Comparison of ENCODE assay signal across 8 cellular contexts in genomic region chr6:152985300-152985699, GRCh38. TPM values are rescaled to one million over a fixed set of nuclear protein-coding genes. Genes with fewer than 3 reads are reported as not detected.
DNase-seq lines count a peak whose midpoint lies in the region; ATAC-seq, FAIRE-seq and TF ChIP-seq lines count a peak whose summit lies in the region.
"Not testable (repeated sequence)": the region's sequence is repeated elsewhere in the genome, so short reads cannot be mapped to it uniquely, and the experiment has no call there.

No MANE protein-coding gene starts in this region.

- TF ChIP-seq POLR2A in A549 (IDR thresholded peaks at IDR 0.05; ENCODE audit: low read length); H1 (IDR thresholded peaks at IDR 0.05; ENCODE audit: control extremely low read depth in 1 of 2, low read depth in 2 of 2, low read length in 2 of 2): not testable (repeated sequence)

- not testable (repeated sequence) for H4K8ac ChIP-seq in H1 (ENCODE audit: extremely low read depth, insufficient read depth, low read length)

- H3K4me3 Mint-ChIP-seq in T-cell (peak overlapping the region in 2 of 3 donors; percentile 11 to 93), progenitor cell of endocrine pancreas (ENCODE audit: low read depth) (peak overlapping the region; percentile 21)
- peak overlapping the region; percentile 88 for H3K4me3 Mint-ChIP-seq in activated T-helper 17 cell treated with anti-CD3 and anti-CD28 coated beads, Interleukin-2, amount 50 U/mL, for 72 hours

- not testable (repeated sequence) for H2BK5ac ChIP-seq in H1 (ENCODE audit: low read depth, low read length)

- POLR2A ChIA-PET in A549 (lab: Yijun Ruan, JAX): not testable (repeated sequence)
- POLR2A ChIA-PET in T-cell (lab: Charles Lee) (interaction anchor here (0.7 to 0.8 kb wide), 2 partner anchors 18 to 36 kb away, joined by 3 read pairs; no protein-coding TSS in a partner anchor), H1 (lab: Charles Lee; ENCODE audit: partially characterized antibody) (interaction anchor here (1.7 to 5.5 kb wide), 3 partner anchors 8 to 15 kb away, joined by 5 to 103 read pairs (median 6); partner anchors contain the start of gene MTRF1L)

- WGBS in A549 (ENCODE audit: missing lambda C conversion rate): 88% methylated on average over 11 of the region's 11 CpGs
- WGBS in H1 (ENCODE audit: extremely low coverage in 1 of 2, insufficient coverage in 1 of 2, insufficient read length in 1 of 2, insufficient replicate concordance in 2 of 2, low coverage in 1 of 2, low lambda C conversion rate in 2 of 2, missing lambda C conversion rate in 1 of 2), 2 experiments: 90% methylated on average over 11 of the region's 11 CpGs; no CpG with 5 or more reads in 1 of the 2 experiments

- not testable (repeated sequence) for H2BK15ac ChIP-seq in H1 (ENCODE audit: low read length)

- FAIRE-seq in A549 (lab: Jason Lieb, UNC); H1 (lab: Jason Lieb, UNC); keratinocyte (lab: Jason Lieb, UNC): not testable (repeated sequence)

- not testable (repeated sequence) for H3K14ac ChIP-seq in H1 (ENCODE audit: insufficient read length)

- not testable (repeated sequence) for H3K4ac ChIP-seq in H1 (replicated peaks; ENCODE audit: insufficient read length, low read depth, low read length)

- TF ChIP-seq RAD21 in A549 (conservative IDR thresholded peaks at IDR 0.05 in 1 of 2, IDR thresholded peaks at IDR 0.05 in 1 of 2); H1 (IDR thresholded peaks at IDR 0.05 in 1 of 2, conservative IDR thresholded peaks at IDR 0.05 in 1 of 2; ENCODE audit: low read depth in 2 of 2, low read length in 2 of 2): not testable (repeated sequence)

- H3K4me2 ChIP-seq in A549 (peak overlapping the region; percentile 96), H1 (ENCODE audit: insufficient read depth in 1 of 2, low read depth in 2 of 2, low read length in 2 of 2) (peak overlapping the region; percentile 75 to 95; a peak in 3 of 4 replicates), keratinocyte (ENCODE audit: control insufficient read depth, extremely low read depth, insufficient read depth, low read depth, low read length) (peak overlapping the region; percentile 93)

- TF ChIP-seq EP300 in A549 (IDR thresholded peaks at IDR 0.05); H1 (IDR thresholded peaks at IDR 0.05; ENCODE audit: borderline replicate concordance in 1 of 2, low read depth in 2 of 2, low read length in 2 of 2): not testable (repeated sequence)

- H3K9me3 ChIP-seq in A549; KOPT-K1 (ENCODE audit: insufficient read depth, low read length, poor library complexity, severe bottlenecking); H1 (ENCODE audit: insufficient read depth in 2 of 2, low read depth in 1 of 2, low read length in 1 of 2); keratinocyte (ENCODE audit: control insufficient read depth, low read depth, low read length): not testable (repeated sequence)

- not testable (repeated sequence) for H4K5ac ChIP-seq in H1 (ENCODE audit: insufficient read length, low read depth, low read length)

- H3K36me3 Mint-ChIP-seq in T-cell: peaks cover 10% of the 10 kb centered on the region
- peaks cover 70% of the 10 kb centered on the region for H3K36me3 Mint-ChIP-seq in activated T-helper 17 cell treated with anti-CD3 and anti-CD28 coated beads, Interleukin-2, amount 50 U/mL, for 72 hours (ENCODE audit: low read depth)
- H3K36me3 Mint-ChIP-seq in progenitor cell of endocrine pancreas (ENCODE audit: insufficient read depth): not testable (repeated sequence)

- H3K56ac ChIP-seq in H1 (replicated peaks; ENCODE audit: insufficient read length, low read depth, low read length): not testable (repeated sequence)

- H3K9me1 ChIP-seq in keratinocyte (ENCODE audit: control insufficient read depth, extremely low read depth, insufficient read depth, low read length): not testable (repeated sequence)

- H2BK20ac ChIP-seq in H1 (ENCODE audit: low read length): not testable (repeated sequence)

- H2AFZ ChIP-seq in H1 (ENCODE audit: low read length); keratinocyte (ENCODE audit: control insufficient read depth, low read length): not testable (repeated sequence)

- H2BK120ac ChIP-seq in H1 (replicated peaks; ENCODE audit: low read depth, low read length): not testable (repeated sequence)

- H3K79me2 ChIP-seq in H1 (ENCODE audit: control insufficient read depth in 1 of 2, insufficient read depth in 2 of 2, low read length in 2 of 2): peaks cover 25 to 65% of the 10 kb centered on the region in 2 experiments
- peaks cover 41% of the 10 kb centered on the region for H3K79me2 ChIP-seq in keratinocyte (ENCODE audit: control insufficient read depth, insufficient read depth, low read length)

- not testable (repeated sequence) for H2BK12ac ChIP-seq in H1 (ENCODE audit: low read depth, low read length)

- not testable (repeated sequence) for H3K23ac ChIP-seq in H1 (ENCODE audit: insufficient read length)

- not testable (repeated sequence) for H2AK5ac ChIP-seq in H1 (ENCODE audit: low read depth, low read length)

- H3K27ac Mint-ChIP-seq in T-cell: peak overlapping the region; percentile 8 to 19
- not testable (repeated sequence) for H3K27ac Mint-ChIP-seq in activated T-helper 17 cell treated with anti-CD3 and anti-CD28 coated beads, Interleukin-2, amount 50 U/mL, for 72 hours; progenitor cell of endocrine pancreas

- H3K4me3 ChIP-seq in A549 (peak overlapping the region; percentile 69; the same call in 1 of the 3 replicates), GM08714 (ENCODE audit: low read length) (peak overlapping the region; percentile 97), H1 (ENCODE audit: extremely low read depth in 1 of 4, insufficient read depth in 2 of 4, low read depth in 3 of 4, low read length in 4 of 4) (peak overlapping the region in 1 of 4 experiments; percentile 82; a peak in 2 of 8 replicates)
- not testable (repeated sequence) for H3K4me3 ChIP-seq in keratinocyte (ENCODE audit: control insufficient read depth in 2 of 3, extremely low read depth in 1 of 3, insufficient read depth in 2 of 3, low read depth in 1 of 3, low read length in 3 of 3)

- H3K4me1 ChIP-seq in A549 (peaks cover 16% of the 10 kb centered on the region), keratinocyte (ENCODE audit: control insufficient read depth, extremely low read depth, insufficient read depth, low read length) (peaks cover 22% of the 10 kb centered on the region)
- not testable (repeated sequence) for H3K4me1 ChIP-seq in H1 (replicated peaks in 1 of 4; ENCODE audit: control insufficient read depth in 3 of 4, insufficient read depth in 4 of 4, low read length in 3 of 4)

- H3K27ac ChIP-seq in A549 (peak overlapping the region in 1 of 2 experiments; percentile 96; a peak in 2 of 6 replicates), KOPT-K1 (ENCODE audit: low read depth, low read length, poor library complexity, severe bottlenecking) (peak overlapping the region; percentile 96), keratinocyte (ENCODE audit: control insufficient read depth, insufficient read depth, low read length) (peak overlapping the region; percentile 93)
- not testable (repeated sequence) for H3K27ac ChIP-seq in H1 (ENCODE audit: low read depth, low read length)

- not testable (repeated sequence) for H3K23me2 ChIP-seq in H1 (ENCODE audit: low read depth, low read length)

- peaks cover 38 to 49% (median 45%) of the 10 kb centered on the region in 3 donors for H3K4me1 Mint-ChIP-seq in T-cell
- H3K4me1 Mint-ChIP-seq in activated T-helper 17 cell treated with anti-CD3 and anti-CD28 coated beads, Interleukin-2, amount 50 U/mL, for 72 hours: peaks cover 20% of the 10 kb centered on the region
- peaks cover 24% of the 10 kb centered on the region for H3K4me1 Mint-ChIP-seq in progenitor cell of endocrine pancreas (ENCODE audit: low read depth)

- dilution Hi-C loops in keratinocyte (cut with MboI; ENCODE audit: extremely low pct_ligation_motif_present, low sequenced_read_pairs): not testable (repeated sequence)

- ATAC-seq in A549; T-cell (replicated peaks in 1 of 4); activated T-helper 17 cell treated with anti-CD3 and anti-CD28 coated beads, Interleukin-2, amount 50 U/mL, for 72 hours (replicated peaks): not testable (repeated sequence)

- peaks cover 41% of the 10 kb centered on the region for H3K36me3 ChIP-seq in KOPT-K1 (ENCODE audit: insufficient read depth, low read length)
- H3K36me3 ChIP-seq in H1 (ENCODE audit: control insufficient read depth in 2 of 4, insufficient read depth in 4 of 4, low read length in 3 of 4); keratinocyte (ENCODE audit: control insufficient read depth in 2 of 2, extremely low read depth in 1 of 2, insufficient read depth in 2 of 2, low read length in 2 of 2): not testable (repeated sequence)

- H3K79me1 ChIP-seq in H1 (ENCODE audit: low read depth, low read length): not testable (repeated sequence)

- not testable (repeated sequence) for DNase-seq in A549 (ENCODE audit: low read depth in 1 of 2, low spot score in 1 of 2); T-cell; H1 (ENCODE audit: low read depth in 1 of 2, low spot score in 2 of 2); keratinocyte (ENCODE audit: low read depth, low spot score); progenitor cell of endocrine pancreas (ENCODE audit: low spot score, unreplicated experiment)

- not testable (repeated sequence) for TF ChIP-seq CTCF in A549 (IDR thresholded peaks at IDR 0.05); H1 (IDR thresholded peaks at IDR 0.05; ENCODE audit: control extremely low read depth in 1 of 3, insufficient read depth in 1 of 3, low read depth in 1 of 3, low read length in 3 of 3); keratinocyte (optimal IDR thresholded peaks at IDR 0.05 in 1 of 3, IDR thresholded peaks at IDR 0.05 in 1 of 3, conservative IDR thresholded peaks at IDR 0.05 in 1 of 3; ENCODE audit: extremely low read depth in 1 of 3, insufficient read depth in 2 of 3, low read length in 3 of 3); progenitor cell of endocrine pancreas (IDR thresholded peaks at IDR 0.05; ENCODE audit: unreplicated experiment)

- not testable (repeated sequence) for H4K91ac ChIP-seq in H1 (replicated peaks; ENCODE audit: insufficient read length, low read length)

- not testable (repeated sequence) for H3K27me3 ChIP-seq in H1 (replicated peaks in 1 of 4; ENCODE audit: control insufficient read depth in 3 of 4, extremely low read depth in 1 of 4, insufficient read depth in 3 of 4, low read length in 3 of 4); keratinocyte (ENCODE audit: control insufficient read depth, extremely low read depth, insufficient read depth, low read length)

- CTCF ChIA-PET in A549 (lab: Yijun Ruan, JAX): interaction anchor here (0.8 kb wide), 1 partner anchor 11 kb away, joined by 3 read pairs; no protein-coding TSS in a partner anchor
- CTCF ChIA-PET in T-cell (lab: Charles Lee): interaction anchor here in 1 of 2 donors (0.6 kb wide), 1 partner anchor 38 kb away, joined by 3 read pairs; no protein-coding TSS in a partner anchor
- CTCF ChIA-PET in H1 (lab: Charles Lee; ENCODE audit: partially characterized antibody): interaction anchor here (1.2 to 1.6 kb wide), 4 partner anchors 10 to 87 kb away, joined by 3 to 9 read pairs (median 5); no protein-coding TSS in a partner anchor

- H3K27me3 Mint-ChIP-seq in T-cell; activated T-helper 17 cell treated with anti-CD3 and anti-CD28 coated beads, Interleukin-2, amount 50 U/mL, for 72 hours; progenitor cell of endocrine pancreas: not testable (repeated sequence)

- not testable (repeated sequence) for H4K20me1 ChIP-seq in H1 (replicated peaks in 1 of 2; ENCODE audit: control insufficient read depth in 1 of 2, insufficient read depth in 2 of 2, low read length in 2 of 2); keratinocyte (ENCODE audit: control insufficient read depth, extremely low read depth, insufficient read depth, low read length)

- not testable (repeated sequence) for H3K9ac ChIP-seq in H1 (replicated peaks in 1 of 4; ENCODE audit: extremely low read depth in 1 of 4, low read depth in 3 of 4, low read length in 3 of 4); keratinocyte (ENCODE audit: control insufficient read depth, extremely low read depth, insufficient read depth, low read length)

- H3K9me3 Mint-ChIP-seq in T-cell; activated T-helper 17 cell treated with anti-CD3 and anti-CD28 coated beads, Interleukin-2, amount 50 U/mL, for 72 hours; progenitor cell of endocrine pancreas (ENCODE audit: low read depth): not testable (repeated sequence)

- not testable (repeated sequence) for H3K18ac ChIP-seq in H1 (ENCODE audit: extremely low read depth, low read length)

RNA-seq across cellular contexts. Expression of gene FBXO5, which starts 2.5 kb away (rescaled TPM):
- polyA plus RNA-seq in A549 (2011; rRNA removed): 20.7 and 29.2 TPM in 2 replicates
- polyA plus RNA-seq in A549 (2012; cell fraction: cytosol; rRNA removed): 9.0 and 10.1 TPM in 2 replicates
- polyA plus RNA-seq in A549 (2012; cell fraction: nucleus; rRNA removed): 5.5 and 5.9 TPM in 2 replicates
- polyA plus RNA-seq in A549 (2017; fragmentation: RNase III; extraction: RNeasy Plus Mini Kit Qiagen cat#74134 plus additional on column Dnase treatment): 14.3 to 17.2 TPM (median 15.5 TPM) in 3 replicates
- 5.5 and 6.3 TPM in 2 replicates for polyA minus RNA-seq in A549 (2011; rRNA and poly(A)+ RNA removed)
- total RNA-seq in T-cell: 1 to 10 TPM; 4.4 to 9.3 (median 8.1) TPM
- 10 to 100 TPM; 39.7 to 41.4 TPM for total RNA-seq in activated T-helper 17 cell treated with anti-CD3 and anti-CD28 coated beads, Interleukin-2, amount 50 U/mL, for 72 hours
- total RNA-seq in H1 (2021; fragmentation: NEBNext Ultra II Directional; extraction: Animal tissue kit (Norgen Biotek cat#: 25700)): 53.4 and 55.1 TPM in 2 replicates
- 11.4 and 13.7 TPM in 2 replicates for polyA plus RNA-seq in H1 (2011; rRNA removed)
- 18.9 TPM for polyA plus RNA-seq in H1 (2011; cell fraction: cytosol; rRNA removed)
- 7.8 TPM for polyA plus RNA-seq in H1 (2011; cell fraction: nucleus; rRNA removed)
- polyA plus RNA-seq in H1 (2012, experiment 1 of 2): 19.7 to 31.0 TPM (median 22.5 TPM) in 4 replicates
- 5.4 TPM for polyA plus RNA-seq in H1 (2012, experiment 2 of 2)
- polyA plus RNA-seq in H1 (2013, experiment 1 of 2): 38.1 TPM
- 37.1 TPM for polyA plus RNA-seq in H1 (2013, experiment 2 of 2)
- polyA minus RNA-seq in H1 (2011; rRNA and poly(A)+ RNA removed): 15.6 and 22.6 TPM in 2 replicates
- polyA minus RNA-seq in H1 (2011; cell fraction: cytosol; rRNA and poly(A)+ RNA removed): 19.2 TPM
- polyA minus RNA-seq in H1 (2011; cell fraction: nucleus; rRNA and poly(A)+ RNA removed): 28.8 TPM
- 1.8 to 9.0 TPM (median 7.6 TPM) in 3 replicates for polyA plus RNA-seq in keratinocyte
- polyA plus RNA-seq in keratinocyte (2011; ENCODE audit: low read depth): 1.5 TPM
- 1.6 and 4.0 TPM in 2 replicates for polyA plus RNA-seq in keratinocyte (2011; cell fraction: cytosol; rRNA removed)
- polyA plus RNA-seq in keratinocyte (2011; cell fraction: nucleus; rRNA removed): 1.5 and 2.9 TPM in 2 replicates
- polyA plus RNA-seq in keratinocyte (2012; ENCODE audit: low replicate concordance): 1.3 and 6.7 TPM in 2 replicates
- 0.26 to 3.9 TPM (median 1.1 TPM) in 3 replicates for polyA minus RNA-seq in keratinocyte
- polyA minus RNA-seq in keratinocyte (2011; cell fraction: cytosol; rRNA and poly(A)+ RNA removed): 1.5 TPM
- 0.74 and 1.8 TPM in 2 replicates for polyA minus RNA-seq in keratinocyte (2011; cell fraction: nucleus; rRNA and poly(A)+ RNA removed)
- 20.9 and 21.8 TPM in 2 replicates for total RNA-seq in progenitor cell of endocrine pancreas

RNA-seq across cellular contexts. Expression of gene MTRF1L, which starts 17.2 kb away (rescaled TPM):
- 17.0 and 22.6 TPM in 2 replicates for polyA plus RNA-seq in A549 (2011; rRNA removed)
- polyA plus RNA-seq in A549 (2012; cell fraction: cytosol; rRNA removed): 4.7 and 5.2 TPM in 2 replicates
- polyA plus RNA-seq in A549 (2012; cell fraction: nucleus; rRNA removed): 2.7 and 4.2 TPM in 2 replicates
- 14.3 to 15.0 TPM (median 15.0 TPM) in 3 replicates for polyA plus RNA-seq in A549 (2017; fragmentation: RNase III; extraction: RNeasy Plus Mini Kit Qiagen cat#74134 plus additional on column Dnase treatment)
- polyA minus RNA-seq in A549 (2011; rRNA and poly(A)+ RNA removed): 7.5 and 10.1 TPM in 2 replicates
- total RNA-seq in T-cell: 10 to 100 TPM in 3 of 5 donors, 1 to 10 TPM in 2; 7.0 to 12.2 (median 11.0) TPM
- total RNA-seq in activated T-helper 17 cell treated with anti-CD3 and anti-CD28 coated beads, Interleukin-2, amount 50 U/mL, for 72 hours: 10 to 100 TPM; 15.4 to 22.4 TPM
- 24.0 and 26.5 TPM in 2 replicates for total RNA-seq in H1 (2021; fragmentation: NEBNext Ultra II Directional; extraction: Animal tissue kit (Norgen Biotek cat#: 25700))
- 3.0 and 4.5 TPM in 2 replicates for polyA plus RNA-seq in H1 (2011; rRNA removed)
- polyA plus RNA-seq in H1 (2011; cell fraction: cytosol; rRNA removed): 6.8 TPM
- 12.7 TPM for polyA plus RNA-seq in H1 (2011; cell fraction: nucleus; rRNA removed)
- polyA plus RNA-seq in H1 (2012, experiment 1 of 2): 10.4 to 18.3 TPM (median 12.7 TPM) in 4 replicates
- 2.2 TPM for polyA plus RNA-seq in H1 (2012, experiment 2 of 2)
- polyA plus RNA-seq in H1 (2013, experiment 1 of 2): 22.0 TPM
- 20.6 TPM for polyA plus RNA-seq in H1 (2013, experiment 2 of 2)
- 10.5 and 13.7 TPM in 2 replicates for polyA minus RNA-seq in H1 (2011; rRNA and poly(A)+ RNA removed)
- polyA minus RNA-seq in H1 (2011; cell fraction: cytosol; rRNA and poly(A)+ RNA removed): 5.1 TPM
- 42.0 TPM for polyA minus RNA-seq in H1 (2011; cell fraction: nucleus; rRNA and poly(A)+ RNA removed)
- 12.4 to 19.0 TPM (median 13.0 TPM) in 3 replicates for polyA plus RNA-seq in keratinocyte
- 14.7 TPM for polyA plus RNA-seq in keratinocyte (2011; ENCODE audit: low read depth)
- 10.1 and 19.8 TPM in 2 replicates for polyA plus RNA-seq in keratinocyte (2011; cell fraction: cytosol; rRNA removed)
- polyA plus RNA-seq in keratinocyte (2011; cell fraction: nucleus; rRNA removed): 8.5 and 12.0 TPM in 2 replicates
- 7.6 and 14.6 TPM in 2 replicates for polyA plus RNA-seq in keratinocyte (2012; ENCODE audit: low replicate concordance)
- 1.9 to 13.6 TPM (median 8.4 TPM) in 3 replicates for polyA minus RNA-seq in keratinocyte
- polyA minus RNA-seq in keratinocyte (2011; cell fraction: cytosol; rRNA and poly(A)+ RNA removed): 8.4 TPM
- 3.8 and 8.8 TPM in 2 replicates for polyA minus RNA-seq in keratinocyte (2011; cell fraction: nucleus; rRNA and poly(A)+ RNA removed)
- 17.5 and 18.4 TPM in 2 replicates for total RNA-seq in progenitor cell of endocrine pancreas

Comparison
In these comparisons a context has a peak if more than half of its experiments do, and no peak if none do; other contexts are left out.
1. H3K4me3 Mint-ChIP-seq: peak in every context shown above with its lines; median percentile 88 in activated T-helper 17 cell treated with anti-CD3 and anti-CD28 coated beads, Interleukin-2, amount 50 U/mL, for 72 hours; 52 in T-cell; 21 in progenitor cell of endocrine pancreas.